ENCODE assay signal across 1 cellular context in the genomic region with DNA sequence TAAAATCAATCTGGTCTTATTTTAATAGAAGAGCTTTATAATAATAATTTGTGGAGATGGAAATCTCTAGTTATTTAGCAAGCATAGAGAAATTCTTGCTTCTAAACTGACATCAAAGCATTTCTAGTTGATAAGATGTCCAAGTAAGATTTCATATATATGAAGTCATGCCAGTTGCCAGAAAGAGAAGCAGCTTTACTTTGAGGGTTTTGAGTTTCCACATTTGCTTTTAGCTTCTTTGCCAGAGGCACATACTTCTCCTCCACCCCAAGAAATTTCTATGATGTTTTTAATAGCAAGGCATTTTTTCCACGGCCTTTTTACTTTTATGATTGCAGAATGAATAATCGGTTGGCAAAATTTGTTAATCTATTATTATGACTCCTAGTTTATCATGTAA.
TF ChIP-seq lines count a peak whose summit lies in the region.

No MANE protein-coding gene starts in this region.

TF ChIP-seq in IMR-90, 13 proteins besides CTCF, POLR2A, EP300 and RAD21 (continued from another document):
- TF ChIP-seq, protein P1, sequence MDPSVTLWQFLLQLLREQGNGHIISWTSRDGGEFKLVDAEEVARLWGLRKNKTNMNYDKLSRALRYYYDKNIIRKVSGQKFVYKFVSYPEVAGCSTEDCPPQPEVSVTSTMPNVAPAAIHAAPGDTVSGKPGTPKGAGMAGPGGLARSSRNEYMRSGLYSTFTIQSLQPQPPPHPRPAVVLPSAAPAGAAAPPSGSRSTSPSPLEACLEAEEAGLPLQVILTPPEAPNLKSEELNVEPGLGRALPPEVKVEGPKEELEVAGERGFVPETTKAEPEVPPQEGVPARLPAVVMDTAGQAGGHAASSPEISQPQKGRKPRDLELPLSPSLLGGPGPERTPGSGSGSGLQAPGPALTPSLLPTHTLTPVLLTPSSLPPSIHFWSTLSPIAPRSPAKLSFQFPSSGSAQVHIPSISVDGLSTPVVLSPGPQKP (IDR thresholded peaks at IDR 0.05; ENCODE audit: borderline replicate concordance, low read depth, low read length) = no peak
- TF ChIP-seq, protein P2, sequence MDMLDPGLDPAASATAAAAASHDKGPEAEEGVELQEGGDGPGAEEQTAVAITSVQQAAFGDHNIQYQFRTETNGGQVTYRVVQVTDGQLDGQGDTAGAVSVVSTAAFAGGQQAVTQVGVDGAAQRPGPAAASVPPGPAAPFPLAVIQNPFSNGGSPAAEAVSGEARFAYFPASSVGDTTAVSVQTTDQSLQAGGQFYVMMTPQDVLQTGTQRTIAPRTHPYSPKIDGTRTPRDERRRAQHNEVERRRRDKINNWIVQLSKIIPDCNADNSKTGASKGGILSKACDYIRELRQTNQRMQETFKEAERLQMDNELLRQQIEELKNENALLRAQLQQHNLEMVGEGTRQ (IDR thresholded peaks at IDR 0.05; ENCODE audit: low read depth, low read length) = no peak
- no peak for TF ChIP-seq CEBPB (IDR thresholded peaks at IDR 0.05; ENCODE audit: low read depth, low read length)
